In the genomic region with DNA sequence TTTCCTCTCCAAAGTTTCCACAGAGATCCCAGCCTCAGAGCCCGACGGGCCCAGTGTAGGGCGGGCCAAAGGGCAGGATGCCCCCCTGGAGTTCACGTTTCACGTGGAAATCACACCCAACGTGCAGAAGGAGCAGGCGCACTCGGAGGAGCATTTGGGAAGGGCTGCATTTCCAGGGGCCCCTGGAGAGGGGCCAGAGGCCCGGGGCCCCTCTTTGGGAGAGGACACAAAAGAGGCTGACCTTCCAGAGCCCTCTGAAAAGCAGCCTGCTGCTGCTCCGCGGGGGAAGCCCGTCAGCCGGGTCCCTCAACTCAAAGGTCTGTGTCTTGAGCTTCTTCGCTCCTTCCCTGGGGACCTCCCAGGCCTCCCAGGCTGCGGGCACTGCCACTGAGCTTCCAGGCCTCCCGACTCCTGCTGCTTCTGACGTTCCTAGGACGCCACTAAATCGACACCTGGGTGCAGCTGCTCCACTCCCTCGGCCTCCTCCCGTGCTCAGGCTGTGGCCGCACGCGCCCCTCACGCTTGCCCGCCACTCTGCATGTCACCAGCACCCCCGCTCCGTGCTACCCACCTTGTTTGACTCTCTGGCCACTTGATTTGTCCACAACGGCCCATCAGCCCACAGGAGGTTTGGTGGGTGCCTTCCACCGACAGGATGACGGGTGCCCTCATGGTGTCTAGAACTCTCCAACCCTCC, we compare ENCODE assay signal across 32 cellular contexts. TPM values are rescaled to one million over a fixed set of nuclear protein-coding genes. Genes with fewer than 3 reads are reported as not detected.
"Had no signal": no experiment of that assay in that cellular context is flagged by ENCODE, and none has a peak within 500 bp of the region (broad histone marks: within the 10 kb centered on the region; RNA-seq: fewer than 3 reads in every experiment).

No MANE protein-coding gene starts in this region.

- H3K9me3 ChIP-seq: colonic mucosa, gastrocnemius medialis, heart left ventricle, lower lobe of right lung, neutrophil, prostate gland, right atrium auricular region, sigmoid colon, testis, tibial artery had no signal

- H3K9me3 Mint-ChIP-seq: dendritic cell treated with granulocyte-macrophage colony-stimulating factor and Interleukin-4, amounts not matched to agents 40 ng/mL and 50 ng/mL, for 4 days; endodermal cell; naive thymus-derived CD8-positive, alpha-beta T cell; stimulated activated memory B cell treated with anti-CD40 and anti-IgM and Interleukin-4, amounts not matched to agents 10 μg/mL and 1 μg/mL and 100 μg/mL, for 72 hours; type B pancreatic cell had no signal

- H3K36me3 ChIP-seq: colonic mucosa, gastrocnemius medialis, lower lobe of right lung, neutrophil, prostate gland, right atrium auricular region, tibial artery had no signal

- H3K4me2 ChIP-seq: hepatocyte had no signal

- FAIRE-seq: islet of Langerhans had no signal

- H3K4me1 ChIP-seq: colonic mucosa, gastrocnemius medialis, heart left ventricle, lower lobe of right lung, prostate gland, right atrium auricular region, sigmoid colon, testis, tibial artery had no signal

- H3K27me3 Mint-ChIP-seq: dendritic cell treated with granulocyte-macrophage colony-stimulating factor and Interleukin-4, amounts not matched to agents 40 ng/mL and 50 ng/mL, for 4 days; naive thymus-derived CD8-positive, alpha-beta T cell; stimulated activated memory B cell treated with anti-CD40 and anti-IgM and Interleukin-4, amounts not matched to agents 10 μg/mL and 1 μg/mL and 100 μg/mL, for 72 hours; type B pancreatic cell had no signal

- H2AFZ ChIP-seq: hepatocyte, parathyroid adenoma had no signal

- DNase-seq: colonic mucosa; effector CD8-positive, alpha-beta T cell; endodermal cell; foreskin fibroblast; gastrocnemius medialis; left ventricle myocardium superior; lower lobe of right lung; naive thymus-derived CD8-positive, alpha-beta T cell; nephron progenitor cell; sigmoid colon; stimulated activated CD4-positive, alpha-beta T cell treated with anti-CD3 and anti-CD28 coated beads, Interleukin-4, amount 100 ng/mL, for 4 hours; stimulated activated naive CD8-positive, alpha-beta T cell treated with anti-CD3 and anti-CD28 coated beads, Interleukin-15, Interleukin-2, amounts not matched to agents 100 U/mL and 50 U/mL, for 24 hours; testis; tibial artery had no signal

- H3K4me1 Mint-ChIP-seq: endodermal cell; stimulated activated memory B cell treated with anti-CD40 and anti-IgM and Interleukin-4, amounts not matched to agents 10 μg/mL and 1 μg/mL and 100 μg/mL, for 72 hours had no signal

- H3K36me3 Mint-ChIP-seq: naive thymus-derived CD8-positive, alpha-beta T cell; stimulated activated memory B cell treated with anti-CD40 and anti-IgM and Interleukin-4, amounts not matched to agents 10 μg/mL and 1 μg/mL and 100 μg/mL, for 72 hours; type B pancreatic cell had no signal

- H3K27ac ChIP-seq: colonic mucosa, epithelial cell of prostate, gastrocnemius medialis, heart left ventricle, hepatocyte, lower lobe of right lung, neutrophil, parathyroid adenoma, prostate gland, right atrium auricular region, sigmoid colon, testis, tibial artery had no signal

- H3K27me3 ChIP-seq: colonic mucosa, gastrocnemius medialis, heart left ventricle, hepatocyte, neutrophil, right atrium auricular region, sigmoid colon, testis had no signal

- H3K4me3 Mint-ChIP-seq: dendritic cell treated with granulocyte-macrophage colony-stimulating factor and Interleukin-4, amounts not matched to agents 40 ng/mL and 50 ng/mL, for 4 days; endodermal cell; naive thymus-derived CD8-positive, alpha-beta T cell; nephron progenitor cell; stimulated activated memory B cell treated with anti-CD40 and anti-IgM and Interleukin-4, amounts not matched to agents 10 μg/mL and 1 μg/mL and 100 μg/mL, for 72 hours; type B pancreatic cell had no signal

- H3K79me2 ChIP-seq: hepatocyte, parathyroid adenoma had no signal

- H3K9ac ChIP-seq: parathyroid adenoma had no signal

- H3K27ac Mint-ChIP-seq: dendritic cell treated with granulocyte-macrophage colony-stimulating factor and Interleukin-4, amounts not matched to agents 40 ng/mL and 50 ng/mL, for 4 days; endodermal cell; nephron progenitor cell; stimulated activated memory B cell treated with anti-CD40 and anti-IgM and Interleukin-4, amounts not matched to agents 10 μg/mL and 1 μg/mL and 100 μg/mL, for 72 hours; type B pancreatic cell had no signal

- H3K4me3 ChIP-seq: colonic mucosa, gastrocnemius medialis, heart left ventricle, hepatocyte, lower lobe of right lung, prostate gland, right atrium auricular region, sigmoid colon, testis, tibial artery had no signal

RNA-seq across cellular contexts. Expression of a gene that starts 15.3 kb away (rescaled TPM):
- total RNA-seq: colonic mucosa; endodermal cell; esophagus mucosa; gastrocnemius medialis; glomerular endothelial cell; hepatocyte; left ventricle myocardium superior; lower lobe of right lung; mesenteric fat pad; myocyte; naive thymus-derived CD8-positive, alpha-beta T cell; omental fat pad; prostate gland; right atrium auricular region; sigmoid colon; skeletal muscle tissue; urinary bladder had no signal
- polyA plus RNA-seq: hepatocyte; naive thymus-derived CD8-positive, alpha-beta T cell; sigmoid colon; urinary bladder had no signal
